In genomic region chr1:216908116-216908515, GRCh38 we compare ENCODE assay signal across 21 cellular contexts.
"Had no signal": no experiment of that assay in that cellular context is flagged by ENCODE, and none has a peak within 500 bp of the region (broad histone marks: within the 10 kb centered on the region; RNA-seq: fewer than 3 reads in every experiment).

No MANE protein-coding gene starts in this region.

- H3K27me3 Mint-ChIP-seq: dendritic cell treated with granulocyte-macrophage colony-stimulating factor and Interleukin-4, amounts not matched to agents 40 ng/mL and 50 ng/mL, for 4 days had no signal

- H3K36me3 Mint-ChIP-seq: immature natural killer cell had no signal

- H2AFZ ChIP-seq: hepatocyte had no signal

- H3K36me3 ChIP-seq: colonic mucosa, gastroesophageal sphincter, heart left ventricle, left lung, lower lobe of right lung had no signal

- H3K4me1 ChIP-seq: colonic mucosa, gastroesophageal sphincter, left lung, lower lobe of right lung had no signal

- H3K4me3 Mint-ChIP-seq: dendritic cell treated with granulocyte-macrophage colony-stimulating factor and Interleukin-4, amounts not matched to agents 40 ng/mL and 50 ng/mL, for 4 days; immature natural killer cell had no signal

- H3K27me3 ChIP-seq: colonic mucosa, foreskin keratinocyte, gastroesophageal sphincter, heart left ventricle, hepatocyte, left lung had no signal

- H3K27ac ChIP-seq: colonic mucosa, epithelial cell of prostate, foreskin keratinocyte, gastroesophageal sphincter, heart left ventricle, hepatocyte, left lung, lower lobe of right lung had no signal

- H3K9me3 ChIP-seq: colonic mucosa, gastroesophageal sphincter, heart left ventricle, left lung, lower lobe of right lung had no signal

- H3K79me2 ChIP-seq: hepatocyte had no signal

- DNase-seq: cerebellar nuclear complex; colonic mucosa; cortex of kidney; effector CD8-positive, alpha-beta T cell; erythroblast; foreskin keratinocyte; heart left ventricle; immature natural killer cell; islet precursor cell; kidney; kidney glomerular epithelial cell; left lung; left ventricle myocardium superior; lower lobe of right lung; mesenchymal stem cell; midbrain had no signal

- H3K4me1 Mint-ChIP-seq: immature natural killer cell had no signal

- H3K4me3 ChIP-seq: colonic mucosa, gastroesophageal sphincter, heart left ventricle, hepatocyte, left lung, lower lobe of right lung had no signal

- H3K9me3 Mint-ChIP-seq: dendritic cell treated with granulocyte-macrophage colony-stimulating factor and Interleukin-4, amounts not matched to agents 40 ng/mL and 50 ng/mL, for 4 days had no signal

- ATAC-seq: esophagus mucosa, foreskin keratinocyte, gastroesophageal sphincter, heart left ventricle, left lung, left ventricle myocardium superior, lower lobe of right lung had no signal

- H3K27ac Mint-ChIP-seq: dendritic cell treated with granulocyte-macrophage colony-stimulating factor and Interleukin-4, amounts not matched to agents 40 ng/mL and 50 ng/mL, for 4 days; immature natural killer cell had no signal

- H3K4me2 ChIP-seq: hepatocyte had no signal
